ENCODE assay signal across 12 cellular contexts in the genomic region with DNA sequence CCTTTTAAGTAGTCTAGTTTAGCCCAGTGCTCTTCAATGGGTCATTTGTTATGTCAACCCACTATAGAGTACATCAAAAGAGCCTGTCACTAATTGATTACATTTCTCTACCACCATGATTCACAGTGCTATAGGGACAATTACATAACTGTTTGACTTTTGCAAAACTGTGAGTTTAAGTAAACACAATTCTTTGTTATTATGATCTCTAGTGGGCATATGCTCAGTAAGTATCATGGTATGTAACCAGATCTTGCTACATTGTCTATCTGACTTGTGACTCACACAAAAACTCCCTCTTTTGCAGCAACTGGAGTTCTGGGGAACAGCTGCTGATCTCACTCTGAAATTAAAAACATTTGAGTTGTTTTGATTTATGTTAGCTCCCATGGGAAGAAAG.
DNase-seq lines count a peak whose midpoint lies in the region; ATAC-seq and TF ChIP-seq lines count a peak whose summit lies in the region.
"Had no signal": no experiment of that assay in that cellular context is flagged by ENCODE, and none has a peak within 500 bp of the region (broad histone marks: within the 10 kb centered on the region; RNA-seq: fewer than 3 reads in every experiment).

No MANE protein-coding gene starts in this region.

- BruUV-seq in PC-9 (replicated peaks; lab: Mats Ljungman, UMichigan), result no TSS peak
- BruUV-seq in OCI-LY7 (replicated peaks; lab: Mats Ljungman, UMichigan), result no TSS peak

- no peaks in the 10 kb centered on the region for H3K9me3 ChIP-seq in PC-9 (ENCODE audit: insufficient read depth, low read depth)
- no peaks in the 10 kb centered on the region for H3K9me3 ChIP-seq in OCI-LY7 (ENCODE audit: low read length)

- intact Hi-C loops in PC-9 (cut with micrococcal nuclease; ENCODE audit: unreplicated experiment) (no loop called here), OCI-LY7 (cut with micrococcal nuclease; ENCODE audit: unreplicated experiment) (no loop called here)

- H3F3A ChIP-seq in PC-9 (ENCODE audit: insufficient read depth, low read depth), result peaks cover 16% of the 10 kb centered on the region; the same call in 1 of the 2 replicates

- H2AFZ ChIP-seq in ACC112 (ENCODE audit: low read length, unreplicated experiment) (no peak overlapping the region), PC-9 (no peak overlapping the region), OCI-LY7 (ENCODE audit: low read length) (no peak overlapping the region)

- ATAC-seq in HG03460 (IDR thresholded peaks at IDR 0.05; ENCODE audit: unreplicated experiment) (no peak), HG03095 (IDR thresholded peaks at IDR 0.05; ENCODE audit: unreplicated experiment) (no peak)

- TF ChIP-seq CTCF in PC-9 (conservative IDR thresholded peaks at IDR 0.05) (no peak), fibroblast of the aortic adventitia (IDR thresholded peaks at IDR 0.05; ENCODE audit: insufficient read depth, low read length) (no peak), OCI-LY7 (conservative IDR thresholded peaks at IDR 0.05; ENCODE audit: low read length) (no peak)

- CTCF ChIA-PET in PC-9 (lab: Charles Lee) (no interaction called here), OCI-LY7 (lab: Charles Lee; ENCODE audit: unreplicated experiment) (no interaction called here)

- H4K20me1 ChIP-seq in PC-9 (ENCODE audit: insufficient read depth) (no peaks in the 10 kb centered on the region), OCI-LY7 (ENCODE audit: insufficient read depth, low read length) (no peaks in the 10 kb centered on the region)

- DNase-seq in HT1080 (ENCODE audit: low read depth), result peak; percentile 74
- peak; percentile 5 to 77 for DNase-seq in PC-9
- DNase-seq in fibroblast of the aortic adventitia (ENCODE audit: low read depth), result peak; percentile 79
- DNase-seq in effector CD8-positive, alpha-beta T cell (lab: John Stamatoyannopoulos, UW), result no peak
- no peak for DNase-seq in OCI-LY7 (ENCODE audit: low spot score)
- DNase-seq: activated CD4-positive, alpha-beta memory T cell treated with anti-CD3 and anti-CD28 coated beads, Interleukin-2, amount 10 ng/mL, durations not matched to agents 7 days and 5 days; CD4-positive, CD25-positive, alpha-beta regulatory T cell; upper lobe of left lung had no signal

- no peaks in the 10 kb centered on the region for H3K27me3 ChIP-seq in ACC112 (ENCODE audit: insufficient read depth, low read length)
- H3K27me3 ChIP-seq in PC-9 (ENCODE audit: insufficient read depth, low read depth), result no peaks in the 10 kb centered on the region
- H3K27me3 ChIP-seq: upper lobe of left lung had no signal

- H3K4me3 ChIP-seq in ACC112 (ENCODE audit: low read depth, low read length) (peak overlapping the region; percentile 15), PC-9 (no peak overlapping the region), fibroblast of the aortic adventitia (ENCODE audit: low read depth, low read length) (no peak overlapping the region), OCI-LY7 (ENCODE audit: low read depth, low read length, poor library complexity, severe bottlenecking) (no peak overlapping the region)
- H3K4me3 ChIP-seq: skin epidermis, upper lobe of left lung had no signal

- H3K79me2 ChIP-seq in ACC112 (ENCODE audit: control insufficient read depth, insufficient read depth, low read length, unreplicated experiment) (no peaks in the 10 kb centered on the region), PC-9 (ENCODE audit: low read depth) (no peaks in the 10 kb centered on the region), OCI-LY7 (ENCODE audit: insufficient read depth, low read depth, low read length) (no peaks in the 10 kb centered on the region)

- H3K27ac ChIP-seq in ACC112 (ENCODE audit: low read depth, low read length), result peak overlapping the region; percentile 82
- H3K27ac ChIP-seq in PC-9, result no peak overlapping the region; the same call in 1 of the 2 replicates
- H3K27ac ChIP-seq in OCI-LY7 (ENCODE audit: low read depth, low read length, poor library complexity, severe bottlenecking), result no peak overlapping the region
- H3K27ac ChIP-seq: upper lobe of left lung had no signal

- H3K36me3 ChIP-seq in ACC112 (ENCODE audit: insufficient read depth, low read length) (no peaks in the 10 kb centered on the region), PC-9 (ENCODE audit: low read depth) (no peaks in the 10 kb centered on the region), OCI-LY7 (ENCODE audit: insufficient read depth, low read length) (no peaks in the 10 kb centered on the region)
- H3K36me3 ChIP-seq: upper lobe of left lung had no signal

- POLR2A ChIA-PET in PC-9 (lab: Charles Lee; ENCODE audit: unreplicated experiment) (no interaction called here), OCI-LY7 (lab: Charles Lee) (interaction anchor here (0.6 kb wide), 1 partner anchor 306 kb away, joined by 3 read pairs; no protein-coding TSS in a partner anchor)

- H3K9me2 ChIP-seq in PC-9 (ENCODE audit: insufficient read depth), result no peaks in the 10 kb centered on the region
- H3K9me2 ChIP-seq in OCI-LY7 (ENCODE audit: insufficient read depth, low read length), result no peaks in the 10 kb centered on the region

- 0 out of 2 replicates have a peak overlapping the region, but pooled peaks have one; percentile 22 for H3K4me2 ChIP-seq in PC-9
- H3K4me2 ChIP-seq in OCI-LY7 (ENCODE audit: low read length), result no peak overlapping the region

- H3K4me1 ChIP-seq in ACC112 (ENCODE audit: control insufficient read depth, insufficient read depth, low read length, unreplicated experiment) (peaks cover 22% of the 10 kb centered on the region), PC-9 (replicated peaks; ENCODE audit: insufficient read depth) (peaks cover 7% of the 10 kb centered on the region; the same call in 1 of the 2 replicates), OCI-LY7 (ENCODE audit: insufficient read depth, low read length, poor library complexity, severe bottlenecking) (no peaks in the 10 kb centered on the region)
- H3K4me1 ChIP-seq: upper lobe of left lung had no signal

Comparison
In these comparisons a context has a peak if more than half of its experiments do, and no peak if none do; other contexts are left out.
1. DNase-seq: peak in HT1080 (single experiment), PC-9 (2 of 2) and fibroblast of the aortic adventitia (single experiment); none in effector CD8-positive, alpha-beta T cell (single experiment) and OCI-LY7 (single experiment).